8 cellular contexts compared by ENCODE assay signal in the genomic region with DNA sequence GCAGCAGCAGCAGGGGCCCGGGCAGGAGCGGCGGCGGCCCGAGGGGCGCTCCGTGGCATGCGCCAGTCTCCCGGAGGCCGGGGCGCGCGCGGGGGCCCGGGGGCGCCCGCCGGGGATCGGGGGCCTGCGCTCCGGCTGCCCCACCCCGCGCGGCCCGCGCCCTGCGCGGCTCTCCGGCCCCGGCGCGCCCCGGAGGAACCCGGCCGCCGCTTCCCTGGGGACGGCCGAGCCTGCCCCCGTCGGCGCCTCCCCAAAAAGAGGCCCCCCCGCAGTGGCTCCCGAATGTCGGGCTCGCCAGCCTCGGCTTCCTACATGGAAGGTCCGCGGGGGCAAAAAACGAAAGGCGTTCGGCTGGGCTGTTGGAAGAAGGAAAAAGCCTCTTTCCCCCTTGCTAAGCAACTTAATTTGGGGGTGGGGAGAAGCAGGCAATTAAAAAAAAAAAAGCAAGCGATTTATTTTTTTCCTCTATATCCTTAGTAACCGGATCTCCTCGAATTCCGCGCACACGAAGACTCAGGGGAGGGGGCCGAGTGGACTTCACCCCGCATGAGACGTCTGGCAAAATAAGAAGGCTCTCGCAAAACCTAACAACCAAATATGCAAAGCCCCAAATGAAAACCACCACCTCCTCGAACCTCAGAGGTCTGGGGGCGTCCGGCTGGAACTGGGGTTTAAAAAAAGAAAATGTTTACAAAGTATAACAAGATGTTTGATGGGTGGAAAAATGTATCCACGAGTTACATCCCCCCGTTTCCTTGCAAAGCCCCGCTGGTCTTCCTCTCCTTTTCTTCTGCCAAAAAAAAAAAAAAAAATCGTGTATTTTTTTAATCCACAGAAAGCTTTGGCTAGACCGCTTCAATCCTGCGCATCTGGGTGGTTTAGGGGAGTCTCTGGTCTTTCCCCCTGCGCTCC. TPM values are rescaled to one million over a fixed set of nuclear protein-coding genes. Genes with fewer than 3 reads are reported as not detected.
DNase-seq lines count a peak whose midpoint lies in the region; ATAC-seq and TF ChIP-seq lines count a peak whose summit lies in the region.

A gene with protein sequence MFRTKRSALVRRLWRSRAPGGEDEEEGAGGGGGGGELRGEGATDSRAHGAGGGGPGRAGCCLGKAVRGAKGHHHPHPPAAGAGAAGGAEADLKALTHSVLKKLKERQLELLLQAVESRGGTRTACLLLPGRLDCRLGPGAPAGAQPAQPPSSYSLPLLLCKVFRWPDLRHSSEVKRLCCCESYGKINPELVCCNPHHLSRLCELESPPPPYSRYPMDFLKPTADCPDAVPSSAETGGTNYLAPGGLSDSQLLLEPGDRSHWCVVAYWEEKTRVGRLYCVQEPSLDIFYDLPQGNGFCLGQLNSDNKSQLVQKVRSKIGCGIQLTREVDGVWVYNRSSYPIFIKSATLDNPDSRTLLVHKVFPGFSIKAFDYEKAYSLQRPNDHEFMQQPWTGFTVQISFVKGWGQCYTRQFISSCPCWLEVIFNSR (minus strand): TSS at position 430 of the 912 bp plus-strand sequence. CDS start 541 bp downstream, outside the sequence.

- no peaks in the 10 kb centered on the region for H3K9me3 Mint-ChIP-seq in activated T-cell treated with anti-CD3 and anti-CD28 coated beads, Interleukin-2, amount 50 U/mL, for 24 hours

- DNase-seq in activated T-cell treated with anti-CD3 and anti-CD28 coated beads, Interleukin-2, amount 50 U/mL, for 24 hours, result no peak
- DNase-seq in activated T-cell treated with anti-CD3 and anti-CD28 coated beads, Interleukin-2, amount 50 U/mL, for 1 hour, result no peak
- DNase-seq in esophagus squamous epithelium (lab: John Stamatoyannopoulos, UW), result no peak
- DNase-seq in erythroblast (lab: John Stamatoyannopoulos, UW), result no peak
- no peak for DNase-seq in activated CD4-positive, alpha-beta T cell treated with anti-CD3 and anti-CD28 coated beads for 4 hours

- H3K9me2 ChIP-seq in SU-DHL-6 (replicated peaks; ENCODE audit: insufficient read depth, low read length) (no peaks in the 10 kb centered on the region), neural cell (ENCODE audit: insufficient read depth, low read length) (no peaks in the 10 kb centered on the region)

- peaks cover 27 to 82% (median 34%) of the 10 kb centered on the region in 3 donors for H3K4me1 ChIP-seq in esophagus squamous epithelium

- no peaks in the 10 kb centered on the region for H3K27me3 ChIP-seq in SU-DHL-6 (ENCODE audit: low read length)
- no peaks in the 10 kb centered on the region for H3K27me3 ChIP-seq in esophagus squamous epithelium
- peaks cover 11% of the 10 kb centered on the region for H3K27me3 ChIP-seq in neural cell (ENCODE audit: insufficient read depth, low read depth, low read length)

- H3K79me2 ChIP-seq in SU-DHL-6 (ENCODE audit: insufficient read depth, low read length) (0 out of 2 replicates have a peak, but pooled peaks cover 5% of the 10 kb centered on the region), neural cell (replicated peaks; ENCODE audit: insufficient read depth, low read length) (peaks cover 38% of the 10 kb centered on the region)

- no peak for ATAC-seq in HG02763 (IDR thresholded peaks at IDR 0.05; ENCODE audit: unreplicated experiment)

- H3F3A ChIP-seq in SU-DHL-6 (ENCODE audit: insufficient read depth) (peaks cover 20% of the 10 kb centered on the region), neural cell (ENCODE audit: insufficient read depth, low read length, poor library complexity, severe bottlenecking) (peaks cover 4% of the 10 kb centered on the region)

- H3K36me3 ChIP-seq in SU-DHL-6 (ENCODE audit: low read length) (0 out of 2 replicates have a peak, but pooled peaks cover 5% of the 10 kb centered on the region), esophagus squamous epithelium (peaks cover 0 to under 1% (median 0%) of the 10 kb centered on the region in 3 donors), neural cell (ENCODE audit: insufficient read depth, low read length) (no peaks in the 10 kb centered on the region)

- peaks cover 32% of the 10 kb centered on the region for H3K36me3 Mint-ChIP-seq in activated T-cell treated with anti-CD3 and anti-CD28 coated beads, Interleukin-2, amount 50 U/mL, for 24 hours (ENCODE audit: low read depth)

- no peak for TF ChIP-seq EP300 in neural cell (conservative IDR thresholded peaks at IDR 0.05; ENCODE audit: poor library complexity, severe bottlenecking)

- TF ChIP-seq POLR2A in esophagus squamous epithelium (IDR thresholded peaks at IDR 0.05) (no peak), erythroblast (IDR thresholded peaks at IDR 0.05; ENCODE audit: low read length) (no peak)

- H3K27ac Mint-ChIP-seq in activated T-cell treated with anti-CD3 and anti-CD28 coated beads, Interleukin-2, amount 50 U/mL, for 24 hours, result peak within 1 kb of the TSS; percentile 79

- TF ChIP-seq CTCF in SU-DHL-6 (IDR thresholded peaks at IDR 0.05; ENCODE audit: insufficient read depth, low read length, poor library complexity, severe bottlenecking) (no peak), esophagus squamous epithelium (IDR thresholded peaks at IDR 0.05) (no peak), neural cell (IDR thresholded peaks at IDR 0.05; ENCODE audit: poor library complexity, severe bottlenecking) (no peak)

- H3K4me1 Mint-ChIP-seq in activated T-cell treated with anti-CD3 and anti-CD28 coated beads, Interleukin-2, amount 50 U/mL, for 24 hours (ENCODE audit: low read depth), result peaks cover 54% of the 10 kb centered on the region

- H2AFZ ChIP-seq in SU-DHL-6 (ENCODE audit: low read depth, low read length, severe bottlenecking) (peak within 1 kb of the TSS; percentile 67), neural cell (ENCODE audit: low read depth, low read length) (no peak within 1 kb of the TSS)

- WGBS in esophagus squamous epithelium, 2 donors, result 0 to 1% methylated on average over 20 to 28 of the region's 71 CpGs

- H3K9ac ChIP-seq in SU-DHL-6 (ENCODE audit: low read length) (peak within 1 kb of the TSS; percentile 62), neural cell (ENCODE audit: low read length) (peak within 1 kb of the TSS; percentile 64)

- H3K9me3 ChIP-seq in SU-DHL-6 (ENCODE audit: insufficient read depth, low read length) (no peaks in the 10 kb centered on the region), esophagus squamous epithelium (no peaks in the 10 kb centered on the region), neural cell (ENCODE audit: low read length) (no peaks in the 10 kb centered on the region)

- intact Hi-C loops in esophagus squamous epithelium (cut with DNase I), result no loop called here

- H3K27ac ChIP-seq in SU-DHL-6 (ENCODE audit: low read depth, low read length) (peak within 1 kb of the TSS; percentile 86), esophagus squamous epithelium (peak within 1 kb of the TSS; percentile 96 to 100 (median 98)), neural cell (ENCODE audit: low read length) (peak within 1 kb of the TSS; percentile 47)

- H3K27me3 Mint-ChIP-seq in activated T-cell treated with anti-CD3 and anti-CD28 coated beads, Interleukin-2, amount 50 U/mL, for 24 hours, result no peaks in the 10 kb centered on the region

- H3K4me3 ChIP-seq in SU-DHL-6 (ENCODE audit: insufficient read depth, low read length, poor library complexity, severe bottlenecking) (peak within 1 kb of the TSS; percentile 55), esophagus squamous epithelium (peak within 1 kb of the TSS; percentile 74 to 92 (median 88)), neural cell (ENCODE audit: low read length) (peak within 1 kb of the TSS; percentile 76)

- peak within 1 kb of the TSS; percentile 90 for H3K4me3 Mint-ChIP-seq in activated T-cell treated with anti-CD3 and anti-CD28 coated beads, Interleukin-2, amount 50 U/mL, for 24 hours

- no peak for TF ChIP-seq RAD21 in neural cell (conservative IDR thresholded peaks at IDR 0.05)

- H3K4me2 ChIP-seq in SU-DHL-6 (ENCODE audit: low read depth, low read length, poor library complexity, severe bottlenecking), result peak within 1 kb of the TSS; percentile 69
- H3K4me2 ChIP-seq in neural cell (ENCODE audit: low read length), result peak within 1 kb of the TSS; percentile 84

- H4K20me1 ChIP-seq in SU-DHL-6 (ENCODE audit: low read depth, low read length) (peaks cover 9% of the 10 kb centered on the region; the same call in 1 of the 2 replicates), neural cell (ENCODE audit: insufficient read depth) (no peaks in the 10 kb centered on the region)

TF ChIP-seq in neural cell, 6 proteins besides CTCF, POLR2A, EP300 and RAD21:
- TF ChIP-seq REST (IDR thresholded peaks at IDR 0.05; ENCODE audit: borderline replicate concordance) (no peak), SMC3 (conservative IDR thresholded peaks at IDR 0.05; ENCODE audit: poor library complexity) (no peak), EZH2 (IDR thresholded peaks at IDR 0.05; ENCODE audit: borderline replicate concordance, insufficient read depth, low read length, poor library complexity, severe bottlenecking) (no peak), MXI1 (conservative IDR thresholded peaks at IDR 0.05; ENCODE audit: poor library complexity, severe bottlenecking) (no peak)

RNA-seq across cellular contexts. Expression of the gene that starts here (rescaled TPM):
- total RNA-seq in esophagus squamous epithelium, result 10 to 100 TPM in 2 of 4 donors, 1 to 10 TPM in 2; 4.2 to 26.5 (median 9.0) TPM
- 2.5 and 3.8 TPM in 2 replicates for polyA plus RNA-seq in neural cell
- 4.2 and 4.9 TPM in 2 replicates for polyA minus RNA-seq in neural cell

Comparison
In these comparisons a context has a peak if more than half of its experiments do, and no peak if none do; other contexts are left out.
1. H3K27ac ChIP-seq: peak in every context shown above with its lines; median percentile 98 in esophagus squamous epithelium; 86 in SU-DHL-6; 47 in neural cell.